Comparison of ENCODE assay signal across 8 cellular contexts in the genomic region with DNA sequence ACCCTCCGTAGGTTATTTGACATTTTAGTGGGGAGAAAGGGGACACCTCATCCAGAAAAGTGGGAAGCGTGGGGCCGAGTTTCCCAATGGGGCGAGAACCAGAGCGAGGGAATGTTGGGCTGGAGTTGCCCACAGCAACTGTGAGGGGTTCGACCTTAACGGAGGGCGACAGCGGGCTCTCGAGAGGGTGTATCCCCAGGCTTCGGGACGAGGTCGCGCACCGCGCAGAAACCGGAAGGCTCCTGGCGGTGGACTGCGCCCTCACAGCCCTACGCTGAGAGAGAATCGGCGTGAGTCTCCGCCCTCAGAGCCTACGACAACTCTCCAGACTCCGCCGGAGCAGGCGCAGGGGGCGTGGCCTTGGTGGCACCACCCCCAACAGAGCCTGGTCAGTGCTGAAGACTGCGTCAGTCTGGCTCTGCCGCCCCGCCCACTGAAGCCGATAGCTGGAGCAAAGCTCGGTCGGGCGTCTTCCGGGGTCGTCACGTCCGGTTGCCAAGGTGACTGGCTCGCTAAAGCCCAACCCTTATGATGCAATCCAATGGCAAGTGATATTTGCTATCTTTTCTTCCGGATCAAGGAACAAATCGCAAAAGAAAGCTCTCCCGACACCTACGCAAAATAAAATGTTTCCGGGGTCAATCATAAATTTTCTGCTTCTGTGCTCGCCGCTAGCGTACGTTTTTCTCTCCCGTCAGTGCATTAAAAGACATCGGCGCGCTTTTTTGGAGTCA. TPM values are rescaled to one million over a fixed set of nuclear protein-coding genes. Genes with fewer than 3 reads are reported as not detected.
A peak's percentile ranks its signal among the peaks of the same experiment; 100 is the strongest.
DNase-seq lines count a peak whose midpoint lies in the region; ATAC-seq and TF ChIP-seq lines count a peak whose summit lies in the region.

LRIF1 (minus strand) TSS at position 257 of the 734 bp plus-strand sequence; CDS start at position 23, 234 bp downstream.

- peaks cover 21% of the 10 kb centered on the region for H3K4me1 ChIP-seq in CD8-positive, alpha-beta T cell (ENCODE audit: insufficient read depth, low read length)

- CTCF ChIA-PET in CD8-positive, alpha-beta T cell (lab: Charles Lee) = interaction anchor here (0.7 to 1.6 kb wide), 6 partner anchors 13 to 181 kb away, joined by 3 to 8 read pairs (median 4); no protein-coding TSS in a partner anchor

- peak; percentile 98 to 100 (median 100) for DNase-seq in CD8-positive, alpha-beta T cell
- DNase-seq in HL-60 (ENCODE audit: low read depth in 1 of 2, low spot score in 1 of 2) = peak; percentile 100
- DNase-seq in NK-92 (lab: John Stamatoyannopoulos, UW; ENCODE audit: unreplicated experiment) = peak; percentile 98
- peak; percentile 99 for DNase-seq in activated CD8-positive, alpha-beta memory T cell treated with anti-CD3 and anti-CD28 coated beads for 24 hours
- peak; percentile 98 for DNase-seq in effector CD8-positive, alpha-beta T cell (lab: John Stamatoyannopoulos, UW)
- DNase-seq in lung microvascular endothelial cell (ENCODE audit: low read depth in 2 of 2) = peak; percentile 99 to 100
- DNase-seq in stimulated activated CD4-positive, alpha-beta T cell treated with anti-CD3 and anti-CD28 coated beads, TNF-alpha, amount 100 ng/mL, for 48 hours (ENCODE audit: low read depth in 3 of 3) = peak; percentile 98 to 100 (median 100)

- peak within 1 kb of the TSS; percentile 99 for H3K27ac Mint-ChIP-seq in CD8-positive, alpha-beta T cell

- peak within 1 kb of the TSS; percentile 88 for H3K4me3 ChIP-seq in CD8-positive, alpha-beta T cell (ENCODE audit: low read depth, low read length)
- H3K4me3 ChIP-seq in HL-60 (replicated peaks; ENCODE audit: insufficient read depth, low read length) = peak within 1 kb of the TSS; percentile 68

- no peaks in the 10 kb centered on the region for H3K36me3 ChIP-seq in CD8-positive, alpha-beta T cell (ENCODE audit: insufficient read depth, low read length)

- intact Hi-C loops in CD8-positive, alpha-beta T cell (cut with DNase I, micrococcal nuclease) = loop anchor here (1.0 to 10.0 kb wide), 16 partner anchors 62 to 932 kb away; partner anchors contain the start of genes KCNA3 (in 2 of the 2), RBM15 (in 2 of the 2), CD53 (in 1 of the 2) and CEPT1 (in 1 of the 2)

- peak within 1 kb of the TSS; percentile 98 for H3K27ac ChIP-seq in CD8-positive, alpha-beta T cell (ENCODE audit: low read depth, low read length)
- peak within 1 kb of the TSS; percentile 96 for H3K27ac ChIP-seq in HL-60 (replicated peaks)

- ATAC-seq in CD8-positive, alpha-beta T cell = peak; percentile 96
- ATAC-seq in GM19455 (IDR thresholded peaks at IDR 0.05; ENCODE audit: unreplicated experiment) = peak; percentile 94

- peaks cover 10% of the 10 kb centered on the region for H3K27me3 Mint-ChIP-seq in CD8-positive, alpha-beta T cell (ENCODE audit: low read depth)

- peaks cover 12% of the 10 kb centered on the region for H3K9me3 ChIP-seq in CD8-positive, alpha-beta T cell (ENCODE audit: low read length)

- POLR2A ChIA-PET in CD8-positive, alpha-beta T cell (lab: Charles Lee) = interaction anchor here (0.6 to 2.8 kb wide), 16 partner anchors 16 to 641 kb away, joined by 3 to 34 read pairs (median 4); partner anchors contain the start of genes CD53, CEPT1 and DRAM2

- TF ChIP-seq CTCF in CD8-positive, alpha-beta T cell (IDR thresholded peaks at IDR 0.05) = peak; percentile 59
- no peak for TF ChIP-seq CTCF in HL-60 (IDR thresholded peaks at IDR 0.05; ENCODE audit: insufficient read depth, low read length)

- H3K4me1 Mint-ChIP-seq in CD8-positive, alpha-beta T cell (ENCODE audit: low read depth) = peaks cover 33% of the 10 kb centered on the region

- H3K27me3 ChIP-seq in CD8-positive, alpha-beta T cell (ENCODE audit: insufficient read depth, low read length) = no peaks in the 10 kb centered on the region
- H3K27me3 ChIP-seq in HL-60 (ENCODE audit: insufficient read depth, poor library complexity, severe bottlenecking) = no peaks in the 10 kb centered on the region

- peak within 1 kb of the TSS; percentile 84 for H3K4me3 Mint-ChIP-seq in CD8-positive, alpha-beta T cell

- H3K9me3 Mint-ChIP-seq in CD8-positive, alpha-beta T cell = peaks cover 42% of the 10 kb centered on the region

- peaks cover 36% of the 10 kb centered on the region for H3K36me3 Mint-ChIP-seq in CD8-positive, alpha-beta T cell

RNA-seq across cellular contexts. Expression of gene LRIF1, which starts in this region (rescaled TPM):
- 1 to 10 TPM; 1.8 to 1.9 TPM for total RNA-seq in CD8-positive, alpha-beta T cell
- total RNA-seq in lung microvascular endothelial cell = 7.8 and 8.5 TPM in 2 replicates

Comparison
In these comparisons a context has a peak if more than half of its experiments do, and no peak if none do; other contexts are left out.
1. Peak in every context shown above with its lines: DNase-seq, ATAC-seq, H3K4me3 ChIP-seq and H3K27ac ChIP-seq.